8 cellular contexts compared by ENCODE assay signal in genomic region chr15:82365692-82366323, GRCh38. TPM values are rescaled to one million over a fixed set of nuclear protein-coding genes. Genes with fewer than 3 reads are reported as not detected.
A peak's percentile ranks its signal among the peaks of the same experiment; 100 is the strongest.
DNase-seq lines count a peak whose midpoint lies in the region; ATAC-seq, FAIRE-seq and TF ChIP-seq lines count a peak whose summit lies in the region.
"Not testable (repeated sequence)": the region's sequence is repeated elsewhere in the genome, so short reads cannot be mapped to it uniquely, and the experiment has no call there.

No MANE protein-coding gene starts in this region.

- H3K9ac ChIP-seq in SK-N-SH, result not testable (repeated sequence)

- H3K9me3 ChIP-seq in SK-N-SH, result not testable (repeated sequence)

- H3K9me2 ChIP-seq in SK-N-SH, result not testable (repeated sequence)

- H3K27me3 Mint-ChIP-seq in CD14-positive monocyte (ENCODE audit: low read depth in 3 of 3); mesothelial cell of epicardium (ENCODE audit: low read depth): not testable (repeated sequence)

- H3K27ac ChIP-seq in SK-N-SH (ENCODE audit: low read depth in 2 of 2, low read length in 1 of 2), result not testable (repeated sequence)

- ATAC-seq in GM19395 (IDR thresholded peaks at IDR 0.05; ENCODE audit: unreplicated experiment) (peak; percentile 94), HG02884 (IDR thresholded peaks at IDR 0.05; ENCODE audit: unreplicated experiment) (peak; percentile 63)

- not testable (repeated sequence) for H3K79me2 ChIP-seq in SK-N-SH (ENCODE audit: insufficient read depth)

- H3K27me3 ChIP-seq in SK-N-SH (ENCODE audit: insufficient read depth), result not testable (repeated sequence)

- peak; percentile 49 for TF ChIP-seq CTCF in CD14-positive monocyte (IDR thresholded peaks at IDR 0.05)
- TF ChIP-seq CTCF in SK-N-SH (IDR thresholded peaks at IDR 0.05), result not testable (repeated sequence)
- peak; percentile 31 for TF ChIP-seq CTCF in mesothelial cell of epicardium (IDR thresholded peaks at IDR 0.05; ENCODE audit: unreplicated experiment)

- H3K4me3 ChIP-seq in SK-N-SH (ENCODE audit: low read depth in 2 of 2, low read length in 1 of 2), result not testable (repeated sequence)

- H3K36me3 ChIP-seq in SK-N-SH (replicated peaks in 1 of 2; ENCODE audit: control insufficient read depth in 1 of 2, insufficient read depth in 2 of 2, low read length in 1 of 2), result not testable (repeated sequence)

- peak; percentile 38 for TF ChIP-seq RAD21 in SK-N-SH (IDR thresholded peaks at IDR 0.05; ENCODE audit: low read length)

- not testable (repeated sequence) for TF ChIP-seq EP300 in SK-N-SH (IDR thresholded peaks at IDR 0.05; ENCODE audit: borderline replicate concordance in 1 of 2, low read depth in 1 of 2, low read length in 1 of 2)

- not testable (repeated sequence) for H3K4me2 ChIP-seq in SK-N-SH

- not testable (repeated sequence) for H3K4me1 Mint-ChIP-seq in CD14-positive monocyte, mesothelial cell of epicardium

- DNase-seq in CD14-positive monocyte (ENCODE audit: low spot score); SK-N-SH; mesothelial cell of epicardium (ENCODE audit: low spot score in 2 of 2, unreplicated experiment in 2 of 2): not testable (repeated sequence)
- peak; percentile 33 for DNase-seq in activated T-helper 1 cell treated with Interleukin-2 at 50 U/mL for 16 hours (ENCODE audit: low read depth)
- peak; percentile 14 for DNase-seq in stimulated activated CD8-positive, alpha-beta memory T cell treated with anti-CD3 and anti-CD28 coated beads, Interleukin-12 subunit alpha, Interleukin-12 subunit beta, amount 100 ng/mL, for 4 hours (ENCODE audit: low read depth)

- H4K20me1 ChIP-seq in SK-N-SH (ENCODE audit: insufficient read depth), result not testable (repeated sequence)

- not testable (repeated sequence) for H3K4me1 ChIP-seq in SK-N-SH (ENCODE audit: control insufficient read depth in 1 of 2, insufficient read depth in 2 of 2, low read depth in 1 of 2, low read length in 1 of 2)

- not testable (repeated sequence) for H3K9me3 Mint-ChIP-seq in CD14-positive monocyte, mesothelial cell of epicardium

- H3K4me3 Mint-ChIP-seq in CD14-positive monocyte, mesothelial cell of epicardium: not testable (repeated sequence)

- H2AFZ ChIP-seq in SK-N-SH (ENCODE audit: low read depth), result not testable (repeated sequence)

- CTCF ChIA-PET in SK-N-SH (lab: Yijun Ruan, JAX), result not testable (repeated sequence)

- 0% methylated on average over 3 of the region's 6 CpGs for WGBS in SK-N-SH (ENCODE audit: low lambda C conversion rate)

- not testable (repeated sequence) for H3K27ac Mint-ChIP-seq in CD14-positive monocyte, mesothelial cell of epicardium

- H3F3A ChIP-seq in SK-N-SH (replicated peaks; ENCODE audit: insufficient read depth), result not testable (repeated sequence)

- intact Hi-C loops in CD14-positive monocyte (cut with micrococcal nuclease), result not testable (repeated sequence)

- not testable (repeated sequence) for H3K36me3 Mint-ChIP-seq in CD14-positive monocyte, mesothelial cell of epicardium

- POLR2A ChIA-PET in SK-N-SH (lab: Yijun Ruan, JAX), result not testable (repeated sequence)

- peak; percentile 82 for FAIRE-seq in endometrium (lab: Jason Lieb, UNC)

TF ChIP-seq in SK-N-SH, 30 proteins besides CTCF, POLR2A, EP300 and RAD21:
- 0 out of 2 replicates have a peak, but pooled peaks have one; percentile 5 for TF ChIP-seq SMC3 (IDR thresholded peaks at IDR 0.05; ENCODE audit: low read depth, low read length)

RNA-seq across cellular contexts. Expression of gene GOLGA6L10, which starts 16.5 kb away (rescaled TPM):
- polyA plus RNA-seq in CD14-positive monocyte (not detected), SK-N-SH (2012; rRNA removed) (0.10 and 0.18 TPM in 2 replicates)
- polyA plus RNA-seq in SK-N-SH (2012; cell fraction: cytosol; rRNA removed), result 0.07 and 0.09 TPM in 2 replicates
- 0.26 and 0.50 TPM in 2 replicates for polyA plus RNA-seq in SK-N-SH (2012; cell fraction: nucleus; rRNA removed)
- total RNA-seq in mesothelial cell of epicardium, result 11.0 to 11.6 TPM (median 11.1 TPM) in 3 replicates
